Comparison of ENCODE assay signal across 1 cellular context in genomic region chr9:111598730-111599091, GRCh38.
TF ChIP-seq lines count a peak whose summit lies in the region.

No MANE protein-coding gene starts in this region.

TF ChIP-seq in HEK293, 187 proteins besides CTCF, POLR2A, EP300 and RAD21 (continued from another document):
- TF ChIP-seq, protein P1, sequence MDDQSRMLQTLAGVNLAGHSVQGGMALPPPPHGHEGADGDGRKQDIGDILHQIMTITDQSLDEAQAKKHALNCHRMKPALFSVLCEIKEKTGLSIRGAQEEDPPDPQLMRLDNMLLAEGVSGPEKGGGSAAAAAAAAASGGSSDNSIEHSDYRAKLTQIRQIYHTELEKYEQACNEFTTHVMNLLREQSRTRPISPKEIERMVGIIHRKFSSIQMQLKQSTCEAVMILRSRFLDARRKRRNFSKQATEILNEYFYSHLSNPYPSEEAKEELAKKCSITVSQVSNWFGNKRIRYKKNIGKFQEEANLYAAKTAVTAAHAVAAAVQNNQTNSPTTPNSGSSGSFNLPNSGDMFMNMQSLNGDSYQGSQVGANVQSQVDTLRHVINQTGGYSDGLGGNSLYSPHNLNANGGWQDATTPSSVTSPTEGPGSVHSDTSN (CRISPR knock-in tag; IDR thresholded peaks at IDR 0.05), result no peak
- no peak for TF ChIP-seq ZNF623 (tag by site-specific recombination; IDR thresholded peaks at IDR 0.05)
- no peak for TF ChIP-seq HOXC10 (CRISPR knock-in tag; IDR thresholded peaks at IDR 0.05)
